ENCODE assay signal across 9 cellular contexts in genomic region chr11:6321356-6321755, GRCh38. TPM values are rescaled to one million over a fixed set of nuclear protein-coding genes. Genes with fewer than 3 reads are reported as not detected.
DNase-seq lines count a peak whose midpoint lies in the region; ATAC-seq and TF ChIP-seq lines count a peak whose summit lies in the region.
"Had no signal": no experiment of that assay in that cellular context is flagged by ENCODE, and none has a peak within 500 bp of the region (broad histone marks: within the 10 kb centered on the region; RNA-seq: fewer than 3 reads in every experiment).

No MANE protein-coding gene starts in this region.

- TF ChIP-seq CTCF in brain (conservative IDR thresholded peaks at IDR 0.05) (no peak), lung (IDR thresholded peaks at IDR 0.05; ENCODE audit: control extremely low read depth, extremely low read depth) (no peak), thoracic aorta (IDR thresholded peaks at IDR 0.05) (no peak), WERI-Rb-1 (IDR thresholded peaks at IDR 0.05; ENCODE audit: low read depth, low read length) (no peak)

- peaks cover 4 to 6% of the 10 kb centered on the region in 2 donors for H3K4me1 ChIP-seq in lung (ENCODE audit: control insufficient read depth in 2 of 2, insufficient read depth in 2 of 2, low read length in 2 of 2)
- H3K4me1 ChIP-seq in thoracic aorta (ENCODE audit: control insufficient read depth in 1 of 2, low read depth in 2 of 2) = peaks cover 18 to 43% of the 10 kb centered on the region in 2 donors

- H3K4me3 Mint-ChIP-seq in T-helper 2 cell treated with Interferon-gamma antibody and Interleukin-4, amounts not matched to agents 5 μg/mL and 100 μg/mL, for 36 hours = peak overlapping the region; percentile 84
- H3K4me3 Mint-ChIP-seq in brain = peak overlapping the region in 1 of 5 experiments; percentile 15

- H3K27ac ChIP-seq in lung (ENCODE audit: low read depth in 1 of 2, low read length in 1 of 2) (peak overlapping the region; percentile 93 to 100), thoracic aorta (peak overlapping the region; percentile 99 to 100), WERI-Rb-1 (no peak overlapping the region)

- DNase-seq in T-helper 2 cell treated with Interferon-gamma antibody and Interleukin-4, amounts not matched to agents 5 μg/mL and 100 μg/mL, for 36 hours (ENCODE audit: low spot score) = no peak
- DNase-seq in T-helper 2 cell = no peak
- no peak for DNase-seq in lung (ENCODE audit: low spot score)
- no peak for DNase-seq in thoracic aorta (ENCODE audit: low spot score)
- no peak for DNase-seq in SW 1271 (lab: John Stamatoyannopoulos, UW)
- no peak for DNase-seq in superior temporal gyrus (ENCODE audit: extremely low spot score)
- DNase-seq in WERI-Rb-1 = no peak

- peaks cover 5% of the 10 kb centered on the region for H3K27me3 Mint-ChIP-seq in T-helper 2 cell treated with Interferon-gamma antibody and Interleukin-4, amounts not matched to agents 5 μg/mL and 100 μg/mL, for 36 hours (ENCODE audit: low read depth)
- peaks cover 19% of the 10 kb centered on the region for H3K27me3 Mint-ChIP-seq in brain

- H3K27me3 ChIP-seq in lung (ENCODE audit: control insufficient read depth, insufficient read depth) (no peaks in the 10 kb centered on the region), thoracic aorta (replicated peaks; ENCODE audit: insufficient read depth) (no peaks in the 10 kb centered on the region), WERI-Rb-1 (ENCODE audit: insufficient read depth, low read depth, severe bottlenecking) (peaks cover 10% of the 10 kb centered on the region)

- H3K9me3 Mint-ChIP-seq in T-helper 2 cell treated with Interferon-gamma antibody and Interleukin-4, amounts not matched to agents 5 μg/mL and 100 μg/mL, for 36 hours = no peaks in the 10 kb centered on the region
- H3K9me3 Mint-ChIP-seq in brain = peaks cover 0 to 6% (median 0%) of the 10 kb centered on the region in 5 experiments

- peaks cover 0 to 5% of the 10 kb centered on the region in 2 donors for H3K36me3 ChIP-seq in lung (ENCODE audit: control insufficient read depth in 2 of 2, insufficient read depth in 2 of 2, low read length in 2 of 2)
- no peaks in the 10 kb centered on the region for H3K36me3 ChIP-seq in thoracic aorta
- no peaks in the 10 kb centered on the region for H3K36me3 ChIP-seq in WERI-Rb-1

- no peak overlapping the region for H3K4me3 ChIP-seq in lung
- peak overlapping the region; percentile 89 for H3K4me3 ChIP-seq in thoracic aorta
- no peak overlapping the region for H3K4me3 ChIP-seq in WERI-Rb-1 (ENCODE audit: low read depth, low read length)

- WGBS in lung, 2 donors = 79 to 89% methylated on average over 12 of the region's 12 CpGs

- ATAC-seq in lung (ENCODE audit: insufficient read depth, low FRiP score) (no peak), thoracic aorta (ENCODE audit: insufficient number of reproducible peaks, low FRiP score, low read depth) (no peak)

- H3K27ac Mint-ChIP-seq in T-helper 2 cell treated with Interferon-gamma antibody and Interleukin-4, amounts not matched to agents 5 μg/mL and 100 μg/mL, for 36 hours = peak overlapping the region; percentile 96
- H3K27ac Mint-ChIP-seq in brain = peak overlapping the region in 4 of 5 experiments; percentile 3 to 89 (median 61)

- H3K36me3 Mint-ChIP-seq in T-helper 2 cell treated with Interferon-gamma antibody and Interleukin-4, amounts not matched to agents 5 μg/mL and 100 μg/mL, for 36 hours (ENCODE audit: low read depth) = peaks cover 2% of the 10 kb centered on the region
- no peaks in the 10 kb centered on the region for H3K36me3 Mint-ChIP-seq in brain

- H3K9me3 ChIP-seq in lung (ENCODE audit: control insufficient read depth in 2 of 2, insufficient read depth in 1 of 2, low read length in 1 of 2) (no peaks in the 10 kb centered on the region), thoracic aorta (no peaks in the 10 kb centered on the region), WERI-Rb-1 (ENCODE audit: severe bottlenecking) (no peaks in the 10 kb centered on the region)

- peaks cover 31% of the 10 kb centered on the region for H3K4me1 Mint-ChIP-seq in T-helper 2 cell treated with Interferon-gamma antibody and Interleukin-4, amounts not matched to agents 5 μg/mL and 100 μg/mL, for 36 hours (ENCODE audit: low read depth)
- H3K4me1 Mint-ChIP-seq in brain = peaks cover 21% of the 10 kb centered on the region

RNA-seq across cellular contexts. Expression of gene CAVIN3, which starts 1.1 kb away (rescaled TPM):
- polyA plus RNA-seq in brain (ENCODE audit: insufficient read depth, low read depth, low replicate concordance) (3.7 TPM), lung (100 to 1,000 TPM in 1 of 2 donors, 10 to 100 TPM in 1; 59.1 to 114 TPM)
- total RNA-seq in lung (100 to 1,000 TPM in 1 of 2 donors, 10 to 100 TPM in 1; 23.2 to 122 TPM), thoracic aorta (100 to 1,000 TPM; 303 to 717 TPM)
- polyA plus RNA-seq: neural cell had no signal
